In the genomic region with DNA sequence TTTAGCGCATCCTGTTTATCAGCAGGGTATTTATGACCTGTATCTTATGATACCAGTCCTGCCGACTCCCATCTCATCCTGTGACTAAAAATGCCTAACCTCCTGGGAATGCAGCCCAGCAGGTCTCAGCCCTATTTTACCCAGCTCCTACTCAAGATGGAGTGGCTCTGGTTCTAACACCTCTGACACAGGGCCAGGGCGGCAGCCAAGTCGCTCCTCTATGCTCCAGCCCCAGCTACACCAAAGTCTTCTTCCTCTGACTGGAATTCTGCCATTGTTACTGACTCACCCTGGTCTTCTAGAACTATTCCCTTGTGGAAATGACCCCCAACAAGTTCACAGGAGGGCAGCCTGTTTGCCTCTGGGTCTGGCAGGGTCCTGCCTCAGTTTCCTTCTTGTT, we compare ENCODE assay signal across 1 cellular context.
TF ChIP-seq lines count a peak whose summit lies in the region.

No MANE protein-coding gene starts in this region.

TF ChIP-seq in endothelial cell of umbilical vein, 7 proteins besides CTCF, POLR2A, EP300 and RAD21:
- TF ChIP-seq FOS (IDR thresholded peaks at IDR 0.05; ENCODE audit: borderline replicate concordance, insufficient read depth, low read length) = no peak
- no peak for TF ChIP-seq EZH2 (IDR thresholded peaks at IDR 0.05; ENCODE audit: borderline replicate concordance, low read depth, low read length, severe bottlenecking)
- TF ChIP-seq POLR2AphosphoS5 (IDR thresholded peaks at IDR 0.05; ENCODE audit: insufficient read depth, low read depth, low read length) = no peak
- no peak for TF ChIP-seq GATA2 (IDR thresholded peaks at IDR 0.05; ENCODE audit: insufficient read depth, insufficient read length, low read depth, low read length)
- TF ChIP-seq, protein P1, sequence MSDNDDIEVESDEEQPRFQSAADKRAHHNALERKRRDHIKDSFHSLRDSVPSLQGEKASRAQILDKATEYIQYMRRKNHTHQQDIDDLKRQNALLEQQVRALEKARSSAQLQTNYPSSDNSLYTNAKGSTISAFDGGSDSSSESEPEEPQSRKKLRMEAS (IDR thresholded peaks at IDR 0.05; ENCODE audit: insufficient read depth, insufficient read length) = no peak
- TF ChIP-seq MYC (IDR thresholded peaks at IDR 0.05; ENCODE audit: low read depth, low read length) = no peak
